In genomic region chr15:67025719-67026118, GRCh38 we compare ENCODE assay signal across 1 cellular context.
TF ChIP-seq lines count a peak whose summit lies in the region.

No MANE protein-coding gene starts in this region.

TF ChIP-seq in SK-N-SH treated with all-trans-retinoic acid at 6 μM for 48 hours, 23 proteins besides CTCF, POLR2A, EP300 and RAD21 (continued from another document):
- TF ChIP-seq POU6F1 (CRISPR knock-in tag; IDR thresholded peaks at IDR 0.05; ENCODE audit: borderline replicate concordance, low read depth) (no peak), SNAI2 (CRISPR knock-in tag; IDR thresholded peaks at IDR 0.05) (0 out of 2 replicates have a peak, but pooled peaks have one; percentile 52), ZFP3 (CRISPR knock-in tag; IDR thresholded peaks at IDR 0.05) (peak; percentile 71; the same call in 1 of the 2 replicates), PATZ1 (CRISPR knock-in tag; IDR thresholded peaks at IDR 0.05; ENCODE audit: borderline replicate concordance) (no peak), ISL1 (CRISPR knock-in tag; IDR thresholded peaks at IDR 0.05) (no peak), GLIS3 (CRISPR knock-in tag; IDR thresholded peaks at IDR 0.05) (no peak), ZNF8 (CRISPR knock-in tag; IDR thresholded peaks at IDR 0.05) (no peak), ZFP30 (CRISPR knock-in tag; IDR thresholded peaks at IDR 0.05) (no peak), CREB5 (CRISPR knock-in tag; IDR thresholded peaks at IDR 0.05; ENCODE audit: low read depth) (no peak), OSR1 (CRISPR knock-in tag; IDR thresholded peaks at IDR 0.05) (no peak), BACH2 (CRISPR knock-in tag; IDR thresholded peaks at IDR 0.05; ENCODE audit: borderline replicate concordance) (no peak)
TF ChIP-seq in SK-N-SH treated with all-trans-retinoic acid at 6 μM for 48 hours: peak in this region for 3.
